ENCODE assay signal across 13 cellular contexts in genomic region chr2:140654565-140654964, GRCh38.
"Had no signal": no experiment of that assay in that cellular context is flagged by ENCODE, and none has a peak within 500 bp of the region (broad histone marks: within the 10 kb centered on the region; RNA-seq: fewer than 3 reads in every experiment).

No MANE protein-coding gene starts in this region.

- H3K9me3 ChIP-seq: esophagus muscularis mucosa, uterus had no signal

- H3K36me3 ChIP-seq: esophagus muscularis mucosa, uterus had no signal

- H3K27me3 ChIP-seq: esophagus muscularis mucosa, uterus had no signal

- H3K4me1 ChIP-seq: esophagus muscularis mucosa, uterus had no signal

- FAIRE-seq: bronchial epithelial cell had no signal

- DNase-seq: activated CD8-positive, alpha-beta memory T cell treated with anti-CD3 and anti-CD28 coated beads, Interleukin-2, amount 10 ng/mL, durations not matched to agents 7 days and 5 days; activated effector memory CD4-positive, alpha-beta T cell treated with anti-CD3 and anti-CD28 coated beads, Interleukin-2, amount 50 U/mL, for 16 hours; activated T-cell treated with anti-CD3 and anti-CD28 coated beads, Interleukin-2, amount 50 U/mL, for 4 hours; hippocampal formation; left cardiac atrium; naive thymus-derived CD8-positive, alpha-beta T cell; posterior cingulate gyrus; stimulated activated CD4-positive, alpha-beta T cell treated with anti-CD3 and anti-CD28 coated beads, Interleukin-4, amount 100 ng/mL, for 4 hours; stimulated activated naive CD8-positive, alpha-beta T cell treated with anti-CD3 and anti-CD28 coated beads, Interleukin-15, amount 100 ng/mL, for 72 hours; uterus had no signal

- ATAC-seq: activated CD8-positive, alpha-beta memory T cell treated with anti-CD3 and anti-CD28 coated beads, Interleukin-2, amount 10 ng/mL, durations not matched to agents 7 days and 5 days; activated T-cell treated with anti-CD3 and anti-CD28 coated beads, Interleukin-2, amount 50 U/mL, for 4 hours; left cardiac atrium; naive thymus-derived CD8-positive, alpha-beta T cell; stimulated activated naive CD8-positive, alpha-beta T cell treated with anti-CD3 and anti-CD28 coated beads, Interleukin-15, amount 100 ng/mL, for 72 hours had no signal

- H3K27ac ChIP-seq: esophagus muscularis mucosa, uterus had no signal

- H3K4me3 ChIP-seq: esophagus muscularis mucosa, lung, uterus had no signal
